9 cellular contexts compared by ENCODE assay signal in genomic region chr1:115507256-115507589, GRCh38.
DNase-seq lines count a peak whose midpoint lies in the region; ATAC-seq, FAIRE-seq and TF ChIP-seq lines count a peak whose summit lies in the region.
"Had no signal": no experiment of that assay in that cellular context is flagged by ENCODE, and none has a peak within 500 bp of the region (broad histone marks: within the 10 kb centered on the region; RNA-seq: fewer than 3 reads in every experiment).

No MANE protein-coding gene starts in this region.

- no peak for TF ChIP-seq RAD21 in HepG2 (CRISPR knock-in tag; IDR thresholded peaks at IDR 0.05)

- FAIRE-seq in D721Med (lab: Jason Lieb, UNC): no peak
- peak; percentile 50 for FAIRE-seq in HepG2 (lab: Jason Lieb, UNC)

- peaks cover 8% of the 10 kb centered on the region for H3K27me3 Mint-ChIP-seq in brain

- 16% methylated on average over 4 of the region's 4 CpGs for WGBS in HepG2 (ENCODE audit: low lambda C conversion rate)

- peak; percentile 50 for TF ChIP-seq CTCF in D721Med (IDR thresholded peaks at IDR 0.05; ENCODE audit: insufficient read depth, missing control alignments)
- TF ChIP-seq CTCF in NB4 (IDR thresholded peaks at IDR 0.05; ENCODE audit: low read depth, low read length): peak; percentile 37
- peak; percentile 50 to 63 for TF ChIP-seq CTCF in brain (conservative IDR thresholded peaks at IDR 0.05)
- peak; percentile 49 for TF ChIP-seq CTCF in HepG2 (CRISPR knock-in tag; IDR thresholded peaks at IDR 0.05)
- no peak for TF ChIP-seq CTCF in MM.1S (IDR thresholded peaks at IDR 0.05; ENCODE audit: low read length)

- peaks cover 0 to 4% (median 2%) of the 10 kb centered on the region in 5 experiments for H3K9me3 Mint-ChIP-seq in brain

- H3K4me3 ChIP-seq in NB4 (ENCODE audit: low read depth, low read length) (no peak overlapping the region), HepG2 (replicated peaks in 1 of 3; ENCODE audit: insufficient read depth in 1 of 3, low read depth in 2 of 3, low read length in 3 of 3) (no peak overlapping the region), MM.1S (ENCODE audit: low read length) (no peak overlapping the region)
- H3K4me3 ChIP-seq: upper lobe of left lung had no signal

- H3K27me3 ChIP-seq in HepG2 (ENCODE audit: control insufficient read depth in 1 of 2, insufficient read depth in 2 of 2, low read length in 2 of 2) (no peaks in the 10 kb centered on the region; a peak in 1 of 5 replicates), MM.1S (replicated peaks; ENCODE audit: insufficient read depth, low read length) (no peaks in the 10 kb centered on the region)
- H3K27me3 ChIP-seq: upper lobe of left lung had no signal

- POLR2A ChIA-PET in HepG2 (lab: Yijun Ruan, JAX): no interaction called here

- H3K4me1 ChIP-seq in HepG2 (ENCODE audit: insufficient read depth, low read length) (no peaks in the 10 kb centered on the region), MM.1S (ENCODE audit: low read length) (no peaks in the 10 kb centered on the region)
- H3K4me1 ChIP-seq: upper lobe of left lung had no signal

- in situ Hi-C loops in HepG2 (cut with HindIII; ENCODE audit: extremely low pct_ligation_motif_present, low pct_unique_long_range_greater_than_20kb): no loop called here

- no peak overlapping the region for H3K4me2 ChIP-seq in HepG2 (ENCODE audit: low read depth, low read length)
- no peak overlapping the region for H3K4me2 ChIP-seq in MM.1S (ENCODE audit: low read depth, low read length)

- H3K9ac ChIP-seq in HepG2 (ENCODE audit: insufficient read depth, low read depth, low read length): no peak overlapping the region
- no peak overlapping the region for H3K9ac ChIP-seq in MM.1S (ENCODE audit: low read length)

- H3K79me2 ChIP-seq in HepG2 (ENCODE audit: insufficient read depth, low read length) (no peaks in the 10 kb centered on the region), MM.1S (ENCODE audit: low read length) (no peaks in the 10 kb centered on the region)

- no peak overlapping the region for H2AFZ ChIP-seq in HepG2 (ENCODE audit: low read length)
- no peak overlapping the region for H2AFZ ChIP-seq in MM.1S (ENCODE audit: low read length)

- H4K20me1 ChIP-seq in HepG2 (ENCODE audit: insufficient read depth, low read length): no peaks in the 10 kb centered on the region
- H4K20me1 ChIP-seq in MM.1S (ENCODE audit: insufficient read depth, low read length): no peaks in the 10 kb centered on the region

- DNase-seq in D721Med (ENCODE audit: insufficient read length, low spot score) (no peak), NB4 (ENCODE audit: low read depth) (peak; percentile 27), HepG2 (ENCODE audit: low spot score) (peak; percentile 27), inferior parietal cortex (ENCODE audit: extremely low spot score) (no peak), MM.1S (no peak)
- DNase-seq in effector CD8-positive, alpha-beta T cell (lab: John Stamatoyannopoulos, UW): no peak
- DNase-seq: upper lobe of left lung had no signal

- H3K9me2 ChIP-seq in MM.1S (replicated peaks; ENCODE audit: insufficient read depth, low read length): no peaks in the 10 kb centered on the region

- no peaks in the 10 kb centered on the region for H3K9me3 ChIP-seq in HepG2 (ENCODE audit: low read length)
- no peaks in the 10 kb centered on the region for H3K9me3 ChIP-seq in MM.1S (replicated peaks; ENCODE audit: insufficient read depth, low read length)

- intact Hi-C loops in HepG2 (cut with micrococcal nuclease; ENCODE audit: unreplicated experiment): no loop called here

- H3K27ac ChIP-seq in HepG2 (ENCODE audit: extremely low read length, insufficient read depth, low read length) (no peak overlapping the region), MM.1S (ENCODE audit: low read length) (no peak overlapping the region)
- H3K27ac ChIP-seq: upper lobe of left lung had no signal

- CTCF ChIA-PET in HepG2 (lab: Yijun Ruan, JAX; ENCODE audit: low intra/inter-chr PET ratio, low total read pairs): interaction anchor here (2.1 kb wide), 1 partner anchor 368 kb away, joined by 8 read pairs; no protein-coding TSS in a partner anchor

- peak; percentile 86 for ATAC-seq in HepG2
- no peak for ATAC-seq in HG03159 (IDR thresholded peaks at IDR 0.05; ENCODE audit: unreplicated experiment)

- H3K36me3 Mint-ChIP-seq in brain: no peaks in the 10 kb centered on the region

- H3K4me1 Mint-ChIP-seq in brain: no peaks in the 10 kb centered on the region

- peak overlapping the region in 1 of 5 experiments; percentile 22 for H3K4me3 Mint-ChIP-seq in brain

- H3F3A ChIP-seq in MM.1S (ENCODE audit: insufficient read depth, low read length): no peaks in the 10 kb centered on the region

- H3K36me3 ChIP-seq in HepG2 (replicated peaks in 1 of 2; ENCODE audit: control insufficient read depth in 1 of 2, insufficient read depth in 2 of 2, low read length in 2 of 2) (no peaks in the 10 kb centered on the region), MM.1S (replicated peaks; ENCODE audit: insufficient read depth, low read length) (no peaks in the 10 kb centered on the region)
- H3K36me3 ChIP-seq: upper lobe of left lung had no signal

- H3K27ac Mint-ChIP-seq in brain: no peak overlapping the region

- TF ChIP-seq POLR2A in NB4 (IDR thresholded peaks at IDR 0.05; ENCODE audit: extremely low read depth, insufficient read length): no peak
- TF ChIP-seq POLR2A in HepG2 (IDR thresholded peaks at IDR 0.05; ENCODE audit: insufficient read depth in 1 of 2, low read depth in 2 of 2, low read length in 2 of 2): no peak

- no TSS peak for BruUV-seq in HepG2 (replicated peaks; lab: Mats Ljungman, UMichigan)

- TF ChIP-seq EP300 in HepG2 (IDR thresholded peaks at IDR 0.05; ENCODE audit: low read depth in 2 of 2, low read length in 2 of 2) (no peak), HepG2 (CRISPR knock-in tag; IDR thresholded peaks at IDR 0.05; ENCODE audit: borderline replicate concordance) (no peak)

TF ChIP-seq in HepG2, 621 proteins besides CTCF, POLR2A, EP300 and RAD21:
- peak; percentile 43; the same call in 1 of the 2 replicates for TF ChIP-seq MIXL1 (CRISPR knock-in tag; IDR thresholded peaks at IDR 0.05)
- no peak for TF ChIP-seq SALL2 (CRISPR knock-in tag; IDR thresholded peaks at IDR 0.05)
- no peak for TF ChIP-seq ZFP37 (CRISPR knock-in tag; IDR thresholded peaks at IDR 0.05; ENCODE audit: borderline replicate concordance)
- TF ChIP-seq ZNF646 (CRISPR knock-in tag; IDR thresholded peaks at IDR 0.05): no peak
- peak; percentile 79 for TF ChIP-seq HNRNPK (IDR thresholded peaks at IDR 0.05; ENCODE audit: low read depth, low read length, poor library complexity, severe bottlenecking)
- TF ChIP-seq STAG1 (CRISPR knock-in tag; IDR thresholded peaks at IDR 0.05): peak; percentile 39; the same call in 1 of the 2 replicates

Comparison
In these comparisons a context has a peak if more than half of its experiments do, and no peak if none do; other contexts are left out.
1. DNase-seq: peak in NB4 (single experiment) and HepG2 (single experiment); none in D721Med (single experiment), inferior parietal cortex (single experiment), effector CD8-positive, alpha-beta T cell (single experiment) and MM.1S (single experiment).